8 cellular contexts compared by ENCODE assay signal in the genomic region with DNA sequence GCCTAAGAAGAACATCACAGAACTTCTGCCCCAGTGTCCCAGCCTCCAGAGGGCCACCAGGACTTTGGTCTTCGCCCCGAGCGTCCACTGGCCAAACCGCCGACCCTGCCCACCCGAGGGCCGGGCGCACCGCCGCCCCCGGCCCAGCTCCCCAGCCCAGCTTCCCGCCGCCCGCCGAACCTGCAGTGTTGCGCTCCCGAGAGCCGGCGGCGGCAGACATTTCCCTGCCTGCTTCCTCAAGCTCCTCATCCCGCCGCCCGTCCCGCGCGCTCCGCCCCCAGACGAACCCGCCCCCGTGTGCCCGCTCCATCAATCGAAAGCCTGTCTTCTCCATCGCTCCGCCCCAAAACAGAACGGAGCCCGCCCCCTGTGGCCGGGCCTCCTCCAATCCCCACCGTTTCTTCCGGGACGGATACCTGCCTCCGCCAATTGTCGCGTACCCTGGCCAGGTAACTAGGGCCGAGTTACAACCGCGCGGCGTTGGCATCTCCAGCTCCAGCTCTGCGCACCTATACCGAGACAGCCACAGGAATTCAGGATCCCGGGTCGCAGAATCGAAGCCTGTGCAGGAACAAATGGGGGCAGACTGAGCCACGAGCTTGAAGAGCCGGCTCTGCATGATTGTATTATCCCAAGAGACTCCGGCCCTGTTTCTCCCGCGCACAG. TPM values are rescaled to one million over a fixed set of nuclear protein-coding genes. Genes with fewer than 3 reads are reported as not detected.
DNase-seq lines count a peak whose midpoint lies in the region; ATAC-seq and TF ChIP-seq lines count a peak whose summit lies in the region.

No MANE protein-coding gene starts in this region.

- DNase-seq in BE2C = peak; percentile 93
- peak; percentile 93 for DNase-seq in GM19238 (ENCODE audit: insufficient read length, low spot score)
- peak; percentile 91 for DNase-seq in NCI-H460 (ENCODE audit: extremely low read depth, low read depth)
- peak; percentile 97 for DNase-seq in activated CD4-positive, CD25-positive, alpha-beta regulatory T cell treated with anti-CD3 and anti-CD28 coated beads, Interleukin-2, amount 50 U/mL, for 72 hours
- DNase-seq in cerebellum (ENCODE audit: low spot score) = peak; percentile 97
- DNase-seq in kidney epithelial cell (ENCODE audit: low read depth) = peak; percentile 82
- peak; percentile 99 for DNase-seq in stimulated activated CD4-positive, alpha-beta T cell treated with anti-CD3 and anti-CD28 coated beads, Interleukin-15, amount 100 ng/mL, for 24 hours

- TF ChIP-seq CTCF in BE2C (IDR thresholded peaks at IDR 0.05; ENCODE audit: low read depth, low read length) (no peak), kidney epithelial cell (IDR thresholded peaks at IDR 0.05; ENCODE audit: insufficient read depth, low read length, poor library complexity, severe bottlenecking) (no peak)

- H3K4me1 ChIP-seq in BE2C = no peaks in the 10 kb centered on the region

- ATAC-seq in HG03432 (IDR thresholded peaks at IDR 0.05; ENCODE audit: unreplicated experiment) = peak; percentile 93

- H3K9me3 ChIP-seq in BE2C = no peaks in the 10 kb centered on the region

- no peaks in the 10 kb centered on the region for H3K36me3 ChIP-seq in BE2C
- H3K36me3 ChIP-seq in kidney epithelial cell (ENCODE audit: control insufficient read depth, insufficient read depth, low read length) = no peaks in the 10 kb centered on the region

- H3K27me3 ChIP-seq in BE2C (no peaks in the 10 kb centered on the region), kidney epithelial cell (ENCODE audit: control insufficient read depth, insufficient read depth, low read length) (no peaks in the 10 kb centered on the region)

- H3K4me3 ChIP-seq in BE2C (ENCODE audit: low read depth, low read length) (peak overlapping the region; percentile 70), kidney epithelial cell (ENCODE audit: low read depth, low read length) (peak overlapping the region; percentile 83)

RNA-seq across cellular contexts. Expression of gene INPP5B, which starts 15.2 kb away (rescaled TPM):
- polyA plus RNA-seq in BE2C (2012; ENCODE audit: insufficient read depth, insufficient read length, low read depth) = 4.5 TPM
- total RNA-seq in NCI-H460 (2014; rRNA removed; shearing (Covaris generic)) = 5.0 and 5.6 TPM in 2 replicates
- polyA plus RNA-seq in NCI-H460 (2014; cell fraction: nucleus; rRNA removed) = 4.2 and 6.6 TPM in 2 replicates
- total RNA-seq in cerebellum (17.7 TPM), kidney epithelial cell (18.9 and 19.6 TPM in 2 replicates)

RNA-seq across cellular contexts. Expression of gene SF3A3, which starts 58.2 kb away (rescaled TPM):
- 74.2 TPM for polyA plus RNA-seq in BE2C (2012; ENCODE audit: insufficient read depth, insufficient read length, low read depth)
- 54.8 and 56.1 TPM in 2 replicates for total RNA-seq in NCI-H460 (2014; rRNA removed; shearing (Covaris generic))
- 38.7 and 78.4 TPM in 2 replicates for polyA plus RNA-seq in NCI-H460 (2014; cell fraction: nucleus; rRNA removed)
- total RNA-seq in cerebellum = 51.5 TPM
- 50.7 and 79.6 TPM in 2 replicates for total RNA-seq in kidney epithelial cell

Comparison
In these comparisons a context has a peak if more than half of its experiments do, and no peak if none do; other contexts are left out.
1. Peak in every context shown above with its lines: DNase-seq, ATAC-seq and H3K4me3 ChIP-seq.